8 cellular contexts compared by ENCODE assay signal in genomic region chr2:96010320-96011128, GRCh38. TPM values are rescaled to one million over a fixed set of nuclear protein-coding genes. Genes with fewer than 3 reads are reported as not detected.
DNase-seq lines count a peak whose midpoint lies in the region; ATAC-seq and TF ChIP-seq lines count a peak whose summit lies in the region.
"Not testable (repeated sequence)": the region's sequence is repeated elsewhere in the genome, so short reads cannot be mapped to it uniquely, and the experiment has no call there.

No MANE protein-coding gene starts in this region.

- TF ChIP-seq POLR2A in heart left ventricle (IDR thresholded peaks at IDR 0.05) = peak in 1 of 2 donors; percentile 67

- intact Hi-C loops in heart left ventricle (cut with DNase I) = not testable (repeated sequence)

- peak overlapping the region; percentile 58 for H3K9ac ChIP-seq in DND-41 (ENCODE audit: low read depth, low read length)

- WGBS in heart left ventricle, 4 donors = 0% methylated on average over 2 to 34 of the region's 65 CpGs; no CpG with 5 or more reads in 1 of the 4 donors

- ATAC-seq in DND-41 (ENCODE audit: insufficient read depth, low read depth) (peak; percentile 100), GM21528 (IDR thresholded peaks at IDR 0.05; ENCODE audit: low FRiP score, unreplicated experiment) (peak; percentile 95), HG03558 (IDR thresholded peaks at IDR 0.05; ENCODE audit: extremely low read depth, unreplicated experiment) (peak; percentile 86), heart left ventricle (peak; percentile 97 to 99 (median 99))

- in situ Hi-C loops in astrocyte of the spinal cord (cut with HindIII; ENCODE audit: low sequenced_read_pairs) = not testable (repeated sequence)

- peak overlapping the region; percentile 90 for H3K4me2 ChIP-seq in DND-41 (ENCODE audit: insufficient read depth, low read length)

- H3K4me3 ChIP-seq in DND-41 (ENCODE audit: low read depth in 1 of 2, low read length in 2 of 2) = peak overlapping the region; percentile 21 to 60; a peak in 3 of 4 replicates
- peak overlapping the region; percentile 53 for H3K4me3 ChIP-seq in WI38 (ENCODE audit: low read depth, low read length)
- peak overlapping the region; percentile 40 for H3K4me3 ChIP-seq in astrocyte of the spinal cord (ENCODE audit: low read depth, low read length)
- H3K4me3 ChIP-seq in heart left ventricle = peak overlapping the region; percentile 42 to 81 (median 61)
- peak overlapping the region; percentile 45 to 61 for H3K4me3 ChIP-seq in neutrophil (ENCODE audit: low read depth in 1 of 2, low read length in 1 of 2)

- not testable (repeated sequence) for H3K27ac ChIP-seq in DND-41 (ENCODE audit: low read length); neutrophil
- peak overlapping the region; percentile 66 to 89 (median 83) for H3K27ac ChIP-seq in heart left ventricle

- peak overlapping the region; percentile 86 for H2AFZ ChIP-seq in DND-41 (ENCODE audit: low read depth, low read length)

- not testable (repeated sequence) for H3K27me3 ChIP-seq in DND-41 (ENCODE audit: insufficient read depth, low read length, poor library complexity); heart left ventricle
- H3K27me3 ChIP-seq in neutrophil = peaks cover 29% of the 10 kb centered on the region

- not testable (repeated sequence) for H3K36me3 ChIP-seq in DND-41 (ENCODE audit: insufficient read depth, low read length); heart left ventricle; neutrophil

- not testable (repeated sequence) for TF ChIP-seq CTCF in DND-41 (IDR thresholded peaks at IDR 0.05; ENCODE audit: borderline replicate concordance, extremely low read depth, low read length, poor library complexity, severe bottlenecking); WI38 (IDR thresholded peaks at IDR 0.05; ENCODE audit: low read depth, low read length); astrocyte of the spinal cord (IDR thresholded peaks at IDR 0.05; ENCODE audit: low read depth, low read length); heart left ventricle (IDR thresholded peaks at IDR 0.05); neutrophil (IDR thresholded peaks at IDR 0.05)

- H4K20me1 ChIP-seq in DND-41 (ENCODE audit: insufficient read depth, low read length) = not testable (repeated sequence)

- peaks cover 16% of the 10 kb centered on the region for H3K4me1 ChIP-seq in DND-41 (ENCODE audit: insufficient read depth, low read length)
- H3K4me1 ChIP-seq in heart left ventricle = peaks cover 0 to 23% (median 6%) of the 10 kb centered on the region in 12 donors
- not testable (repeated sequence) for H3K4me1 ChIP-seq in neutrophil (ENCODE audit: control insufficient read depth in 1 of 2, insufficient read depth in 1 of 2, low read depth in 1 of 2, low read length in 1 of 2)

- H3K9me3 ChIP-seq in DND-41 (ENCODE audit: insufficient read depth, low read length, severe bottlenecking); heart left ventricle; neutrophil: not testable (repeated sequence)

- not testable (repeated sequence) for H3K79me2 ChIP-seq in DND-41 (ENCODE audit: insufficient read depth, low read length)

- DNase-seq in DND-41 = peak; percentile 97
- peak; percentile 59 for DNase-seq in astrocyte of the spinal cord (ENCODE audit: low read depth, low spot score)
- peak; percentile 95 to 99 (median 97) for DNase-seq in heart left ventricle
- DNase-seq in stimulated activated CD8-positive, alpha-beta memory T cell treated with anti-CD3 and anti-CD28 coated beads, Interleukin-7, amount 100 ng/mL, for 48 hours (ENCODE audit: extremely low read depth in 1 of 2, low read depth in 1 of 2) = peak; percentile 95

RNA-seq across cellular contexts. Expression of gene ANKRD36C, which starts 18.9 kb away (rescaled TPM):
- 10 to 100 TPM in 2 of 9 donors, 1 to 10 TPM in 7; 4.5 to 17.7 (median 7.1) TPM for total RNA-seq in heart left ventricle
- 1 to 10 TPM; 1.3 to 4.0 TPM for polyA plus RNA-seq in heart left ventricle

RNA-seq across cellular contexts. Expression of gene GPAT2, which starts 24.2 kb away (rescaled TPM):
- total RNA-seq in heart left ventricle = 10 to 100 TPM in 2 of 9 donors, 1 to 10 TPM in 7; 1.7 to 20.2 (median 5.5) TPM
- polyA plus RNA-seq in heart left ventricle = 1 to 10 TPM; 2.1 to 5.6 TPM
